Comparison of ENCODE assay signal across 3 cellular contexts in genomic region chr7:151514461-151515396, GRCh38.
TF ChIP-seq lines count a peak whose summit lies in the region.

No MANE protein-coding gene starts in this region.

TF ChIP-seq in SK-N-SH treated with all-trans-retinoic acid at 6 μM for 48 hours, 23 proteins besides CTCF, POLR2A, EP300 and RAD21 (continued from another document):
- 0 out of 2 replicates have a peak, but pooled peaks have one; percentile 22 for TF ChIP-seq ZNF8 (CRISPR knock-in tag; IDR thresholded peaks at IDR 0.05)

TF ChIP-seq in SK-N-SH, 30 proteins besides CTCF, POLR2A, EP300 and RAD21 (continued from another document):
- TF ChIP-seq, protein P1, sequence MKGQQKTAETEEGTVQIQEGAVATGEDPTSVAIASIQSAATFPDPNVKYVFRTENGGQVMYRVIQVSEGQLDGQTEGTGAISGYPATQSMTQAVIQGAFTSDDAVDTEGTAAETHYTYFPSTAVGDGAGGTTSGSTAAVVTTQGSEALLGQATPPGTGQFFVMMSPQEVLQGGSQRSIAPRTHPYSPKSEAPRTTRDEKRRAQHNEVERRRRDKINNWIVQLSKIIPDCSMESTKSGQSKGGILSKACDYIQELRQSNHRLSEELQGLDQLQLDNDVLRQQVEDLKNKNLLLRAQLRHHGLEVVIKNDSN (IDR thresholded peaks at IDR 0.05; ENCODE audit: borderline replicate concordance, low read depth): no peak
- TF ChIP-seq TEAD4 (IDR thresholded peaks at IDR 0.05; ENCODE audit: borderline replicate concordance, insufficient read depth) (no peak), FOSL2 (IDR thresholded peaks at IDR 0.05; ENCODE audit: borderline replicate concordance, low read depth) (no peak), NFIC (IDR thresholded peaks at IDR 0.05; ENCODE audit: borderline replicate concordance) (no peak), ZBTB33 (IDR thresholded peaks at IDR 0.05; ENCODE audit: borderline replicate concordance, low read depth) (no peak), GATA2 (CRISPR knock-in tag; IDR thresholded peaks at IDR 0.05) (no peak), YY1 (IDR thresholded peaks at IDR 0.05; ENCODE audit: low read depth) (no peak), SIN3A (IDR thresholded peaks at IDR 0.05; ENCODE audit: borderline replicate concordance, low read depth, low read length) (no peak), NRF1 (IDR thresholded peaks at IDR 0.05; ENCODE audit: low read depth, low read length) (no peak), JUND (IDR thresholded peaks at IDR 0.05) (no peak), RXRA (IDR thresholded peaks at IDR 0.05; ENCODE audit: borderline replicate concordance, low read depth) (no peak), FOXJ3 (CRISPR knock-in tag; IDR thresholded peaks at IDR 0.05) (no peak), EZH2phosphoT487 (IDR thresholded peaks at IDR 0.05; ENCODE audit: borderline replicate concordance, low read depth) (no peak)
- TF ChIP-seq, protein P2, sequence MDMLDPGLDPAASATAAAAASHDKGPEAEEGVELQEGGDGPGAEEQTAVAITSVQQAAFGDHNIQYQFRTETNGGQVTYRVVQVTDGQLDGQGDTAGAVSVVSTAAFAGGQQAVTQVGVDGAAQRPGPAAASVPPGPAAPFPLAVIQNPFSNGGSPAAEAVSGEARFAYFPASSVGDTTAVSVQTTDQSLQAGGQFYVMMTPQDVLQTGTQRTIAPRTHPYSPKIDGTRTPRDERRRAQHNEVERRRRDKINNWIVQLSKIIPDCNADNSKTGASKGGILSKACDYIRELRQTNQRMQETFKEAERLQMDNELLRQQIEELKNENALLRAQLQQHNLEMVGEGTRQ (IDR thresholded peaks at IDR 0.05; ENCODE audit: borderline replicate concordance, low read depth, low read length): no peak
- TF ChIP-seq, protein P3, sequence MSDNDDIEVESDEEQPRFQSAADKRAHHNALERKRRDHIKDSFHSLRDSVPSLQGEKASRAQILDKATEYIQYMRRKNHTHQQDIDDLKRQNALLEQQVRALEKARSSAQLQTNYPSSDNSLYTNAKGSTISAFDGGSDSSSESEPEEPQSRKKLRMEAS (IDR thresholded peaks at IDR 0.05; ENCODE audit: low read depth): no peak

TF ChIP-seq in GM12878, 131 proteins besides CTCF, POLR2A, EP300 and RAD21 (continued from another document):
- TF ChIP-seq STAT1 (conservative IDR thresholded peaks at IDR 0.05) (no peak), NKRF (conservative IDR thresholded peaks at IDR 0.05) (no peak), ZNF384 (IDR thresholded peaks at IDR 0.05; ENCODE audit: borderline replicate concordance, low read depth, low read length) (no peak)
